Comparison of ENCODE assay signal across 37 cellular contexts in the genomic region with DNA sequence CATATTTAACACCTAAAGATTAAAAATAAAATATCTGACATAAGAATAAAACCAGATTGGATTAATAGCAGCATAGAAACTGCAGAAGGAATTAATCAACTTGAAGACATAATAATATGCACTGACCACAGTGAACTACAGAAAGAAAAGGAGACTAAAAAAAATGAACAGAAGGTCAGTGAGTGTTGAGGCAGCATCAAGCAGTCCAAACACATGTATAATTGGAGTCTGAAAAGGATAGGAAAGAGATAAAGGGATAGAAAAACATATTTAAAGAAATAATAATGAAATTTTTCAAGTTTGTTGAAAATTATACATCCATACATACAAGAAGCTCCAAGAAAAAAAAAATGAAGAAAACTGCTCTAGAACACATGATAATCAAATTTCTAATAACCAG.
"Had no signal": no experiment of that assay in that cellular context is flagged by ENCODE, and none has a peak within 500 bp of the region (broad histone marks: within the 10 kb centered on the region; RNA-seq: fewer than 3 reads in every experiment).

No MANE protein-coding gene starts in this region.

- H3K36me3 Mint-ChIP-seq: brain had no signal

- H3K27me3 Mint-ChIP-seq: activated naive CD4-positive, alpha-beta T cell treated with anti-CD3 and anti-CD28 coated beads, Interleukin-2, amount 10 ng/mL, durations not matched to agents 7 days and 5 days; activated naive CD8-positive, alpha-beta T cell; activated naive CD8-positive, alpha-beta T cell treated with anti-CD3 and anti-CD28 coated beads, Interleukin-2, amount 10 ng/mL, durations not matched to agents 7 days and 5 days; activated naive CD8-positive, alpha-beta T cell treated with anti-CD3 and anti-CD28 coated beads, Interleukin-2, amount 50 U/mL, for 24 hours had no signal

- DNase-seq: activated effector memory CD4-positive, alpha-beta T cell treated with anti-CD3 and anti-CD28 coated beads, Interleukin-2, amount 50 U/mL, for 16 hours; activated effector memory CD4-positive, alpha-beta T cell treated with Interleukin-2 at 50 U/mL for 16 hours; activated gamma-delta T cell; activated gamma-delta T cell treated with Interleukin-2 at 50 U/mL for 16 hours; activated naive CD4-positive, alpha-beta T cell; activated naive CD4-positive, alpha-beta T cell treated with anti-CD3 and anti-CD28 coated beads, Interleukin-2, amount 10 ng/mL, durations not matched to agents 7 days and 5 days; activated naive CD4-positive, alpha-beta T cell treated with anti-CD3 and anti-CD28 coated beads, Interleukin-2, amount 50 U/mL, for 16 hours; activated naive CD4-positive, alpha-beta T cell treated with Interleukin-2 at 50 U/mL for 16 hours; activated naive CD8-positive, alpha-beta T cell treated with anti-CD3 and anti-CD28 coated beads for 36 hours; activated naive CD8-positive, alpha-beta T cell treated with anti-CD3 and anti-CD28 coated beads, Interleukin-2, amount 10 ng/mL, durations not matched to agents 7 days and 5 days; activated naive CD8-positive, alpha-beta T cell treated with anti-CD3 and anti-CD28 coated beads, Interleukin-2, amount 50 U/mL, for 24 hours; activated T-cell treated with anti-CD3 and anti-CD28 coated beads, Interleukin-2, amount 50 U/mL, for 1 hour; activated T-cell treated with anti-CD3 and anti-CD28 coated beads, Interleukin-2, amount 50 U/mL, for 24 hours; activated T-cell treated with anti-CD3 and anti-CD28 coated beads, Interleukin-2, amount 50 U/mL, for 4 hours; activated T-cell treated with anti-CD3 and anti-CD28 coated beads, Interleukin-2, amount 50 U/mL, for 48 hours; activated T-cell treated with anti-CD3 and anti-CD28 coated beads, Interleukin-2, amount 50 U/mL, for 72 hours; adrenal gland; amniotic stem cell; amygdala; anterior cingulate cortex; aorta; body of pancreas; brain microvascular endothelial cell; caudate nucleus; central memory CD4-positive, alpha-beta T cell; cerebellar nuclear complex had no signal

- H3K27me3 ChIP-seq: adrenal gland, ascending aorta, body of pancreas, brain microvascular endothelial cell, breast epithelium, cardiac muscle cell had no signal

- ATAC-seq: activated naive CD4-positive, alpha-beta T cell treated with anti-CD3 and anti-CD28 coated beads, Interleukin-2, amount 50 U/mL, for 72 hours; activated naive CD8-positive, alpha-beta T cell treated with anti-CD3 and anti-CD28 coated beads, Interleukin-2, amount 50 U/mL, for 24 hours; activated T-cell treated with anti-CD3 and anti-CD28 coated beads, Interleukin-2, amount 50 U/mL, for 4 hours; activated T-cell treated with anti-CD3 and anti-CD28 coated beads, Interleukin-2, amount 50 U/mL, for 72 hours; activated T-helper 17 cell treated with anti-CD3 and anti-CD28 coated beads, Interleukin-2, amount 50 U/mL, for 72 hours; body of pancreas had no signal

- H3K4me1 ChIP-seq: adrenal gland, ascending aorta, body of pancreas, breast epithelium had no signal

- H3K4me1 Mint-ChIP-seq: activated naive CD4-positive, alpha-beta T cell treated with anti-CD3 and anti-CD28 coated beads, Interleukin-2, amount 10 ng/mL, durations not matched to agents 7 days and 5 days; activated naive CD4-positive, alpha-beta T cell treated with anti-CD3 and anti-CD28 coated beads, Interleukin-2, amount 50 U/mL, for 24 hours; activated naive CD8-positive, alpha-beta T cell treated with anti-CD3 and anti-CD28 coated beads for 36 hours; activated naive CD8-positive, alpha-beta T cell treated with anti-CD3 and anti-CD28 coated beads, Interleukin-2, amount 10 ng/mL, durations not matched to agents 7 days and 5 days; activated naive CD8-positive, alpha-beta T cell treated with anti-CD3 and anti-CD28 coated beads, Interleukin-2, amount 50 U/mL, for 24 hours; brain; central memory CD8-positive, alpha-beta T cell had no signal

- H3K4me3 ChIP-seq: adrenal gland, ascending aorta, body of pancreas, breast epithelium, cardiac muscle cell had no signal

- H3K4me3 Mint-ChIP-seq: activated naive CD4-positive, alpha-beta T cell treated with anti-CD3 and anti-CD28 coated beads, Interleukin-2, amount 10 ng/mL, durations not matched to agents 7 days and 5 days; activated naive CD4-positive, alpha-beta T cell treated with anti-CD3 and anti-CD28 coated beads, Interleukin-2, amount 50 U/mL, for 24 hours; activated naive CD8-positive, alpha-beta T cell; activated naive CD8-positive, alpha-beta T cell treated with anti-CD3 and anti-CD28 coated beads for 36 hours; activated naive CD8-positive, alpha-beta T cell treated with anti-CD3 and anti-CD28 coated beads, Interleukin-2, amount 10 ng/mL, durations not matched to agents 7 days and 5 days; activated naive CD8-positive, alpha-beta T cell treated with anti-CD3 and anti-CD28 coated beads, Interleukin-2, amount 50 U/mL, for 24 hours; activated T-cell treated with anti-CD3 and anti-CD28 coated beads, Interleukin-2, amount 50 U/mL, for 24 hours; activated T-cell treated with anti-CD3 and anti-CD28 coated beads, Interleukin-2, amount 50 U/mL, for 4 hours; activated T-cell treated with anti-CD3 and anti-CD28 coated beads, Interleukin-2, amount 50 U/mL, for 72 hours; activated T-helper 1 cell treated with anti-CD3 and anti-CD28 coated beads, Interleukin-12 subunit alpha, Interleukin-12 subunit beta, Interleukin-2, Interleukin-4 antibody, amounts not matched to agents 30 ng/mL and 10 ng/mL and 1 ng/mL, durations not matched to agents 14 hours and 24 hours and 36 hours; activated T-helper 17 cell treated with anti-CD3 and anti-CD28 coated beads, Interleukin-2, amount 50 U/mL, for 72 hours; brain; central memory CD8-positive, alpha-beta T cell had no signal

- H3K36me3 ChIP-seq: adrenal gland, ascending aorta, brain microvascular endothelial cell, breast epithelium, cardiac muscle cell had no signal

- H3K27ac Mint-ChIP-seq: activated naive CD4-positive, alpha-beta T cell treated with anti-CD3 and anti-CD28 coated beads, Interleukin-2, amount 10 ng/mL, durations not matched to agents 7 days and 5 days; activated naive CD4-positive, alpha-beta T cell treated with anti-CD3 and anti-CD28 coated beads, Interleukin-2, amount 50 U/mL, for 24 hours; activated naive CD4-positive, alpha-beta T cell treated with anti-CD3 and anti-CD28 coated beads, Interleukin-2, amount 50 U/mL, for 72 hours; activated naive CD8-positive, alpha-beta T cell; activated naive CD8-positive, alpha-beta T cell treated with anti-CD3 and anti-CD28 coated beads for 36 hours; activated naive CD8-positive, alpha-beta T cell treated with anti-CD3 and anti-CD28 coated beads, Interleukin-2, amount 10 ng/mL, durations not matched to agents 7 days and 5 days; activated naive CD8-positive, alpha-beta T cell treated with anti-CD3 and anti-CD28 coated beads, Interleukin-2, amount 50 U/mL, for 24 hours; activated T-cell treated with anti-CD3 and anti-CD28 coated beads, Interleukin-2, amount 50 U/mL, for 24 hours; activated T-cell treated with anti-CD3 and anti-CD28 coated beads, Interleukin-2, amount 50 U/mL, for 72 hours; activated T-helper 1 cell treated with anti-CD3 and anti-CD28 coated beads, Interleukin-12 subunit alpha, Interleukin-12 subunit beta, Interleukin-2, Interleukin-4 antibody, amounts not matched to agents 30 ng/mL and 10 ng/mL and 1 ng/mL, durations not matched to agents 14 hours and 24 hours and 36 hours; activated T-helper 17 cell treated with anti-CD3 and anti-CD28 coated beads, Interleukin-2, amount 50 U/mL, for 72 hours; activated T-helper 2 cell treated with anti-CD3 and anti-CD28 coated beads, Interferon-gamma antibody, Interleukin-2, Interleukin-4, amounts not matched to agents 10 μg/mL and 5 μg/mL and 100 μg/mL, durations not matched to agents 14 hours and 24 hours and 36 hours; brain had no signal

- H3K9me3 ChIP-seq: adrenal gland, ascending aorta, body of pancreas had no signal

- H3K27ac ChIP-seq: adrenal gland, ascending aorta, body of pancreas, brain microvascular endothelial cell, breast epithelium, cardiac muscle cell had no signal
